9 cellular contexts compared by ENCODE assay signal in the genomic region with DNA sequence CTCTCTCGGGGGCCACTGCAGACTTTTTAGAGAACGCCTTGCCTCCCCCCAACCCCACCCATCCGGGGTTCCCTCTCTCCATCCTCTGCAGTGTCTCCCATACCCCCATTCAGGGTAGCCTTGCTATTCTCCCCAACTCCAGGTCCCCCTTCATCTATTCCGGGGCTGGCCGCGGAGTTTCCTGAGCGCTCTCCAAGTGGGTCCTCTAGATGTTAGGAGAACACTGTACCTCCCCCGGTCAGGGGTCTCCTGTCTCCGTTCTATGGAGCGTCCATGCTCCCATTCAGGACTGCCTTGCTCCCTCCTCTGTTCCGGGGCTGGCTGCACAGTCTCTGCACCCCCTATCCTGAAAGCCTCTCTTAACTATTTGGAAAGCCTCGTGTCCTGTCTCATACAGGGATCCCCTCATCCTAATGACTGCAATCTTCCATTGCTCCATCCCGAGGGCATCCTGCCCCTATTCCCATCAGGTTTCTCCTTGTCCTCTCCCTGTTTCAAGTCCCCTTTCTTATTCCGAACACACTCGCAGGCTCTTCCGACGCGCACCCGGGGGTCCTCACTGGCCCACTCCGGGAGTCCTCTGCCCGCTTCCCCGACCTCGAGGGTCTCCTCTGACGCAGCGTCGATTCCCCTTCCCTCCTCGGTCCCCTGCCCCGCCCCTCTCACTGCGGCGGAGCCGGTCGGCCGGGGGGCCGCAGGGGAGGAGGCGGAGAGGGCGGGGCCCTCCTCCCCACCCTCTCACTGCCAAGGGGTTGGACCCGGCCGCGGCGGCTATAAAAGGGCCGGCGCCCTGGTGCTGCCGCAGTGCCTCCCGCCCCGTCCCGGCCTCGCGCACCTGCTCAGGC. TPM values are rescaled to one million over a fixed set of nuclear protein-coding genes. Genes with fewer than 3 reads are reported as not detected.
A peak's percentile ranks its signal among the peaks of the same experiment; 100 is the strongest.
DNase-seq lines count a peak whose midpoint lies in the region; ATAC-seq lines count a peak whose summit lies in the region.
"Had no signal": no experiment of that assay in that cellular context is flagged by ENCODE, and none has a peak within 500 bp of the region (broad histone marks: within the 10 kb centered on the region; RNA-seq: fewer than 3 reads in every experiment).

A gene with protein sequence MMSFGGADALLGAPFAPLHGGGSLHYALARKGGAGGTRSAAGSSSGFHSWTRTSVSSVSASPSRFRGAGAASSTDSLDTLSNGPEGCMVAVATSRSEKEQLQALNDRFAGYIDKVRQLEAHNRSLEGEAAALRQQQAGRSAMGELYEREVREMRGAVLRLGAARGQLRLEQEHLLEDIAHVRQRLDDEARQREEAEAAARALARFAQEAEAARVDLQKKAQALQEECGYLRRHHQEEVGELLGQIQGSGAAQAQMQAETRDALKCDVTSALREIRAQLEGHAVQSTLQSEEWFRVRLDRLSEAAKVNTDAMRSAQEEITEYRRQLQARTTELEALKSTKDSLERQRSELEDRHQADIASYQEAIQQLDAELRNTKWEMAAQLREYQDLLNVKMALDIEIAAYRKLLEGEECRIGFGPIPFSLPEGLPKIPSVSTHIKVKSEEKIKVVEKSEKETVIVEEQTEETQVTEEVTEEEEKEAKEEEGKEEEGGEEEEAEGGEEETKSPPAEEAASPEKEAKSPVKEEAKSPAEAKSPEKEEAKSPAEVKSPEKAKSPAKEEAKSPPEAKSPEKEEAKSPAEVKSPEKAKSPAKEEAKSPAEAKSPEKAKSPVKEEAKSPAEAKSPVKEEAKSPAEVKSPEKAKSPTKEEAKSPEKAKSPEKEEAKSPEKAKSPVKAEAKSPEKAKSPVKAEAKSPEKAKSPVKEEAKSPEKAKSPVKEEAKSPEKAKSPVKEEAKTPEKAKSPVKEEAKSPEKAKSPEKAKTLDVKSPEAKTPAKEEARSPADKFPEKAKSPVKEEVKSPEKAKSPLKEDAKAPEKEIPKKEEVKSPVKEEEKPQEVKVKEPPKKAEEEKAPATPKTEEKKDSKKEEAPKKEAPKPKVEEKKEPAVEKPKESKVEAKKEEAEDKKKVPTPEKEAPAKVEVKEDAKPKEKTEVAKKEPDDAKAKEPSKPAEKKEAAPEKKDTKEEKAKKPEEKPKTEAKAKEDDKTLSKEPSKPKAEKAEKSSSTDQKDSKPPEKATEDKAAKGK (plus strand): TSS at position 802 of the 845 bp plus-strand sequence. CDS start 45 bp downstream, outside the sequence.

- H3K9me3 ChIP-seq in iPS-18a (ENCODE audit: control insufficient read depth, low read depth, low read length), result no peaks in the 10 kb centered on the region

- ATAC-seq in activated T-cell treated with anti-CD3 and anti-CD28 coated beads, Interleukin-2, amount 50 U/mL, for 72 hours (replicated peaks in 1 of 2), result no peak
- ATAC-seq in T-cell (replicated peaks in 1 of 4), result no peak
- ATAC-seq in HG03571 (IDR thresholded peaks at IDR 0.05; ENCODE audit: unreplicated experiment), result no peak

- H3K27me3 ChIP-seq in iPS-18a (ENCODE audit: control insufficient read depth, insufficient read depth, low read length), result peaks cover 78% of the 10 kb centered on the region

- no peak for DNase-seq in activated T-cell treated with anti-CD3 and anti-CD28 coated beads, Interleukin-2, amount 50 U/mL, for 72 hours
- DNase-seq in activated T-cell treated with anti-CD3 and anti-CD28 coated beads, Interleukin-2, amount 50 U/mL, for 1 hour, result no peak
- no peak for DNase-seq in T-cell
- no peak for DNase-seq in C1 segment of cervical spinal cord (lab: John Stamatoyannopoulos, UW)
- no peak for DNase-seq in activated effector memory CD4-positive, alpha-beta T cell treated with anti-CD3 and anti-CD28 coated beads, Interleukin-2, amount 50 U/mL, for 16 hours

- peak within 1 kb of the TSS; percentile 53 to 60 for H3K4me3 Mint-ChIP-seq in activated T-cell treated with anti-CD3 and anti-CD28 coated beads, Interleukin-2, amount 50 U/mL, for 72 hours
- peak within 1 kb of the TSS in 2 of 3 donors; percentile 63 to 68 for H3K4me3 Mint-ChIP-seq in T-cell

- peak within 1 kb of the TSS; percentile 14 for H3K9ac ChIP-seq in iPS-18a (ENCODE audit: low read length)

- peak within 1 kb of the TSS; percentile 47 for H3K4me3 ChIP-seq in iPS-18a (ENCODE audit: low read length)
- H3K4me3 ChIP-seq: SJSA1 had no signal

- POLR2A ChIA-PET in T-cell (lab: Charles Lee), result interaction anchor here in 1 of 2 donors (0.6 kb wide), 1 partner anchor 1383 kb away, joined by 4 read pairs; no protein-coding TSS in a partner anchor

- peaks cover 2 to 4% of the 10 kb centered on the region in 2 donors for H3K36me3 Mint-ChIP-seq in activated T-cell treated with anti-CD3 and anti-CD28 coated beads, Interleukin-2, amount 50 U/mL, for 72 hours (ENCODE audit: insufficient read depth in 2 of 2)
- H3K36me3 Mint-ChIP-seq in T-cell, result no peaks in the 10 kb centered on the region

- H3K36me3 ChIP-seq in iPS-18a (ENCODE audit: control insufficient read depth, low read depth, low read length), result no peaks in the 10 kb centered on the region
- H3K36me3 ChIP-seq: SJSA1 had no signal

- CTCF ChIA-PET in T-cell (lab: Charles Lee), result no interaction called here

- H3K27ac ChIP-seq in iPS-18a (ENCODE audit: low read length), result no peak within 1 kb of the TSS
- H3K27ac ChIP-seq in temporal lobe (ENCODE audit: low read depth, low read length), result peak within 1 kb of the TSS; percentile 36
- H3K27ac ChIP-seq: SJSA1 had no signal

- H3K27ac Mint-ChIP-seq in activated T-cell treated with anti-CD3 and anti-CD28 coated beads, Interleukin-2, amount 50 U/mL, for 72 hours, result no peak within 1 kb of the TSS
- H3K27ac Mint-ChIP-seq in T-cell, result no peak within 1 kb of the TSS

- H3K4me1 ChIP-seq in iPS-18a (ENCODE audit: control insufficient read depth, low read depth, low read length), result peaks cover 21% of the 10 kb centered on the region

- no peaks in the 10 kb centered on the region for H3K9me3 Mint-ChIP-seq in activated T-cell treated with anti-CD3 and anti-CD28 coated beads, Interleukin-2, amount 50 U/mL, for 72 hours
- no peaks in the 10 kb centered on the region for H3K9me3 Mint-ChIP-seq in T-cell

- H3K27me3 Mint-ChIP-seq in activated T-cell treated with anti-CD3 and anti-CD28 coated beads, Interleukin-2, amount 50 U/mL, for 72 hours (ENCODE audit: low read depth), result peaks cover 49% of the 10 kb centered on the region
- peaks cover 44 to 60% of the 10 kb centered on the region in 2 donors for H3K27me3 Mint-ChIP-seq in T-cell

- H3K4me1 Mint-ChIP-seq in activated T-cell treated with anti-CD3 and anti-CD28 coated beads, Interleukin-2, amount 50 U/mL, for 72 hours (ENCODE audit: low read depth), result peaks cover 7% of the 10 kb centered on the region
- peaks cover 19 to 22% (median 20%) of the 10 kb centered on the region in 3 donors for H3K4me1 Mint-ChIP-seq in T-cell

RNA-seq across cellular contexts. Expression of the gene that starts here (rescaled TPM):
- 1 to 10 TPM; 1.6 to 1.7 TPM for total RNA-seq in activated T-cell treated with anti-CD3 and anti-CD28 coated beads, Interleukin-2, amount 50 U/mL, for 72 hours
- total RNA-seq in T-cell (under 1 TPM; 0.47 to 0.86 (median 0.73) TPM), temporal lobe (0.49 TPM)
- total RNA-seq: SJSA1 had no signal
